In the genomic region with DNA sequence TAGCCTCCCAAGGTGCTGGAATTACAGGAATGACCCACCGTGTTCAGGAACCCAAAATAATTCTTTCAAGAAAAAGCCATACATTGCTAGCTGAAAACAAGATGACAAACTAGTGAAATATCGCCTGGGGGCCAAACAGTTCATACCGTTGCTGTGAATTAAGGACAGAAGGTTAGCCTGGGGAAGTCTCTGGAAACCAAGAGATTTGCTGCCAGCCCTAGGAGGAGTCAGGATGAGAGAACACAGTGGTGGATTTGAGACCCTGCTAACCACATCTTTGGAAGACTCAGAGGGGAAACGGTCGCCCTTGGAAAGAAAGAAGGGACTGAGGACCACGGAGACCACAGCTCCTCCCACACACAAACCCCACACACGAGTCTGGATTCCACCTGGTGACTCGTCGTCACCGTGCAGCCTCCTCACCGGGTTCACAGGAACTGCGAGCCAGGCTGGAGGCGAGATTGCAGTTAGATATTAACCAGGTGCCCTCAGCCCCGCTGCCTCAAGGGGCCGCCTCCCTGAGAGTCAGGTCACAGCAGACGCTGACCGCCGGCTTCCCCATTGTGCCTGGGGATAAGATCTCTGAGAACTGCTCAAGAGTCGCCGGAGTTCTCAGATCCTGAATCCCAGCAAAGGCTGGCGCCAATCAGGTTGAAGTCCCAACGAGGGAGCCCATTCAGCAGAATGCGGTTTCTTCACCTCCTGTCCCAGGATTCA, we compare ENCODE assay signal across 8 cellular contexts. TPM values are rescaled to one million over a fixed set of nuclear protein-coding genes. Genes with fewer than 3 reads are reported as not detected.
A peak's percentile ranks its signal among the peaks of the same experiment; 100 is the strongest.
DNase-seq lines count a peak whose midpoint lies in the region; ATAC-seq and TF ChIP-seq lines count a peak whose summit lies in the region.
"Not testable (repeated sequence)": the region's sequence is repeated elsewhere in the genome, so short reads cannot be mapped to it uniquely, and the experiment has no call there.

No MANE protein-coding gene starts in this region.

- H3K36me3 ChIP-seq in DOHH2 (ENCODE audit: control insufficient read depth, low read length); SU-DHL-6 (ENCODE audit: low read length); ascending aorta; heart right ventricle: not testable (repeated sequence)

- ATAC-seq in GM21737 (IDR thresholded peaks at IDR 0.05; ENCODE audit: unreplicated experiment): peak; percentile 38
- peak in 5 of 8 donors; percentile 3 to 26 (median 17) for ATAC-seq in heart right ventricle

- H3K4me3 ChIP-seq in DOHH2 (ENCODE audit: low read length) (peak overlapping the region; percentile 93), SU-DHL-6 (ENCODE audit: insufficient read depth, low read length, poor library complexity, severe bottlenecking) (peak overlapping the region; percentile 97), ascending aorta (peak overlapping the region; percentile 77 to 95), heart right ventricle (peak overlapping the region; percentile 61 to 94 (median 88))

- DNase-seq in HT1080 (ENCODE audit: low read depth): peak; percentile 7
- DNase-seq in ascending aorta (ENCODE audit: low spot score in 2 of 2): peak in 1 of 2 donors; percentile 61
- peak in 1 of 2 donors; percentile 18 for DNase-seq in heart right ventricle
- not testable (repeated sequence) for DNase-seq in neural crest cell (ENCODE audit: low read depth, low spot score)
- peak; percentile 6 for DNase-seq in stromal cell of bone marrow (ENCODE audit: low read depth)

- H3K9ac ChIP-seq in SU-DHL-6 (ENCODE audit: low read length): peak overlapping the region; percentile 82

- H3K4me3 Mint-ChIP-seq in neural crest cell: peak overlapping the region; percentile 96

- not testable (repeated sequence) for H3K27me3 ChIP-seq in DOHH2 (ENCODE audit: control insufficient read depth, low read length); SU-DHL-6 (ENCODE audit: low read length); ascending aorta; heart right ventricle

- H3K9me2 ChIP-seq in DOHH2 (replicated peaks; ENCODE audit: control insufficient read depth, low read length); SU-DHL-6 (replicated peaks; ENCODE audit: insufficient read depth, low read length): not testable (repeated sequence)

- peak overlapping the region; percentile 43 for H3K27ac Mint-ChIP-seq in neural crest cell (ENCODE audit: unreplicated experiment)

- H3K4me1 ChIP-seq in DOHH2 (ENCODE audit: control insufficient read depth, low read length); ascending aorta: not testable (repeated sequence)
- H3K4me1 ChIP-seq in heart right ventricle: peaks cover 0 to 16% (median 7%) of the 10 kb centered on the region in 9 donors

- peaks cover 12% of the 10 kb centered on the region for H3K4me1 Mint-ChIP-seq in neural crest cell

- H3K9me3 Mint-ChIP-seq in neural crest cell: not testable (repeated sequence)

- not testable (repeated sequence) for H4K20me1 ChIP-seq in DOHH2 (ENCODE audit: control insufficient read depth, insufficient read depth, low read depth, low read length); SU-DHL-6 (ENCODE audit: low read depth, low read length)

- intact Hi-C loops in ascending aorta (cut with DNase I) (loop anchor here (2.0 to 10.0 kb wide), 4 partner anchors 35 to 85 kb away; a partner anchor contains a TSS), heart right ventricle (cut with DNase I) (loop anchor here in 3 of 10 donors (2.0 to 5.0 kb wide), 6 partner anchors 33 to 67 kb away; a partner anchor contains a TSS)

- peak overlapping the region; percentile 88 for H2AFZ ChIP-seq in SU-DHL-6 (ENCODE audit: low read depth, low read length, severe bottlenecking)

- not testable (repeated sequence) for H3K9me3 ChIP-seq in DOHH2 (ENCODE audit: control insufficient read depth, insufficient read depth, low read length); SU-DHL-6 (ENCODE audit: insufficient read depth, low read length); ascending aorta; heart right ventricle

- TF ChIP-seq CTCF in DOHH2 (IDR thresholded peaks at IDR 0.05; ENCODE audit: low read depth, low read length, poor library complexity, severe bottlenecking); SU-DHL-6 (IDR thresholded peaks at IDR 0.05; ENCODE audit: insufficient read depth, low read length, poor library complexity, severe bottlenecking); ascending aorta (IDR thresholded peaks at IDR 0.05); heart right ventricle (IDR thresholded peaks at IDR 0.05); neural crest cell (conservative IDR thresholded peaks at IDR 0.05): not testable (repeated sequence)

- H3K27me3 Mint-ChIP-seq in neural crest cell (ENCODE audit: low read depth): not testable (repeated sequence)

- WGBS in heart right ventricle, 2 donors: 2 to 3% methylated on average over 21 to 23 of the region's 23 CpGs

- not testable (repeated sequence) for H3K27ac ChIP-seq in DOHH2 (ENCODE audit: low read depth, low read length)
- peak overlapping the region; percentile 44; the same call in 1 of the 2 replicates for H3K27ac ChIP-seq in SU-DHL-6 (ENCODE audit: low read depth, low read length)
- H3K27ac ChIP-seq in ascending aorta: peak overlapping the region; percentile 74 to 80
- H3K27ac ChIP-seq in heart right ventricle: peak overlapping the region in 9 of 10 donors; percentile 70 to 95 (median 88)

- H3K79me2 ChIP-seq in DOHH2 (ENCODE audit: control insufficient read depth, low read length): not testable (repeated sequence)
- H3K79me2 ChIP-seq in SU-DHL-6 (ENCODE audit: insufficient read depth, low read length): peaks cover 36% of the 10 kb centered on the region

- H3K36me3 Mint-ChIP-seq in neural crest cell (ENCODE audit: low read depth): peaks cover 11% of the 10 kb centered on the region

- not testable (repeated sequence) for H3F3A ChIP-seq in DOHH2 (ENCODE audit: control insufficient read depth, insufficient read depth); SU-DHL-6 (ENCODE audit: insufficient read depth)

- H3K4me2 ChIP-seq in DOHH2 (ENCODE audit: low read length) (peak overlapping the region; percentile 97), SU-DHL-6 (ENCODE audit: low read depth, low read length, poor library complexity, severe bottlenecking) (peak overlapping the region; percentile 78)

RNA-seq across cellular contexts. Expression of a gene that starts 1.0 kb away (rescaled TPM):
- 2.4 and 2.9 TPM in 2 replicates for total RNA-seq in HT1080 (2014; rRNA removed; shearing (Covaris generic))
- polyA plus RNA-seq in HT1080 (2015; cell fraction: cytosol; rRNA removed): 0.28 and 0.44 TPM in 2 replicates
- polyA plus RNA-seq in HT1080 (2015; cell fraction: nucleus; rRNA removed): 0.68 and 1.5 TPM in 2 replicates
- total RNA-seq in ascending aorta (3.1 TPM), heart right ventricle (1 to 10 TPM; 1.6 to 2.9 (median 2.0) TPM), neural crest cell (4.6 and 4.8 TPM in 2 replicates)
- 1 to 10 TPM; 1.6 to 6.2 TPM for polyA plus RNA-seq in heart right ventricle

RNA-seq across cellular contexts. Expression of a gene that starts 34.6 kb away (rescaled TPM):
- total RNA-seq in HT1080 (2014; rRNA removed; shearing (Covaris generic)): 0.08 and 0.17 TPM in 2 replicates
- polyA plus RNA-seq in HT1080 (2015; cell fraction: cytosol; rRNA removed): not detected in 2 replicates
- not detected in 2 replicates for polyA plus RNA-seq in HT1080 (2015; cell fraction: nucleus; rRNA removed)
- 0.21 TPM for total RNA-seq in ascending aorta
- total RNA-seq in heart right ventricle: 1 to 10 TPM; 2.3 to 6.1 (median 4.0) TPM
- under 1 TPM; 0.54 to 0.95 TPM for polyA plus RNA-seq in heart right ventricle
- total RNA-seq in neural crest cell: 5.6 and 6.8 TPM in 2 replicates

RNA-seq across cellular contexts. Expression of a gene that starts 40.8 kb away (rescaled TPM):
- 1.4 and 2.0 TPM in 2 replicates for total RNA-seq in HT1080 (2014; rRNA removed; shearing (Covaris generic))
- polyA plus RNA-seq in HT1080 (2015; cell fraction: cytosol; rRNA removed): 0.12 and 0.16 TPM in 2 replicates
- 0.25 and 0.33 TPM in 2 replicates for polyA plus RNA-seq in HT1080 (2015; cell fraction: nucleus; rRNA removed)
- total RNA-seq in ascending aorta: 4.0 TPM
- 1 to 10 TPM; 1.2 to 3.4 (median 2.5) TPM for total RNA-seq in heart right ventricle
- 1 to 10 TPM; 1.0 to 3.4 TPM for polyA plus RNA-seq in heart right ventricle
- total RNA-seq in neural crest cell: 9.9 and 10.3 TPM in 2 replicates
